Comparison of ENCODE assay signal across 19 cellular contexts in genomic region chr4:7666744-7667143, GRCh38.
DNase-seq lines count a peak whose midpoint lies in the region; ATAC-seq and TF ChIP-seq lines count a peak whose summit lies in the region.
"Had no signal": no experiment of that assay in that cellular context is flagged by ENCODE, and none has a peak within 500 bp of the region (broad histone marks: within the 10 kb centered on the region; RNA-seq: fewer than 3 reads in every experiment).

No MANE protein-coding gene starts in this region.

- H3K4me1 Mint-ChIP-seq in progenitor cell of endocrine pancreas (ENCODE audit: low read depth) = peaks cover 5% of the 10 kb centered on the region
- H3K4me1 Mint-ChIP-seq: B cell had no signal

- no peak overlapping the region for H2BK12ac ChIP-seq in neuronal stem cell (ENCODE audit: low read length)

- H2AK5ac ChIP-seq in neuronal stem cell (ENCODE audit: low read depth, low read length) = no peak overlapping the region

- no peak overlapping the region for H3K4me3 ChIP-seq in SK-N-SH (ENCODE audit: low read depth in 2 of 2, low read length in 1 of 2)
- H3K4me3 ChIP-seq in neuronal stem cell (ENCODE audit: low read length in 2 of 2) = no peak overlapping the region
- H3K4me3 ChIP-seq: A549; BLaER1 treated with 17β-estradiol and CSF1 and Interleukin-3, amounts not matched to agents 10 nM and 100 nM had no signal

- peaks cover 15% of the 10 kb centered on the region for H3K27me3 Mint-ChIP-seq in progenitor cell of endocrine pancreas
- H3K27me3 Mint-ChIP-seq: B cell; CD4-positive, alpha-beta T cell had no signal

- H3K79me1 ChIP-seq in neuronal stem cell (ENCODE audit: low read depth, low read length) = peaks cover 1% of the 10 kb centered on the region

- ATAC-seq in SK-N-SH treated with all-trans-retinoic acid at 6 μM for 48 hours = no peak
- no peak for ATAC-seq in GM19035 (IDR thresholded peaks at IDR 0.05; ENCODE audit: unreplicated experiment)
- no peak for ATAC-seq in HG03095 (IDR thresholded peaks at IDR 0.05; ENCODE audit: unreplicated experiment)
- ATAC-seq: A549; CD8-positive, alpha-beta T cell had no signal

- peaks cover 5% of the 10 kb centered on the region for H3K36me3 Mint-ChIP-seq in progenitor cell of endocrine pancreas (ENCODE audit: insufficient read depth)
- H3K36me3 Mint-ChIP-seq: CD8-positive, alpha-beta T cell had no signal

- no peak for TF ChIP-seq RAD21 in SK-N-SH (IDR thresholded peaks at IDR 0.05; ENCODE audit: low read length)

- H3K18ac ChIP-seq in neuronal stem cell (ENCODE audit: low read length) = no peak overlapping the region

- H3K9ac ChIP-seq in SK-N-SH (no peak overlapping the region), neuronal stem cell (ENCODE audit: low read depth, low read length, poor library complexity) (no peak overlapping the region)
- H3K9ac ChIP-seq: BLaER1 treated with 17β-estradiol and CSF1 and Interleukin-3, amounts not matched to agents 10 nM and 100 nM had no signal

- H3K4me2 ChIP-seq in SK-N-SH = no peak overlapping the region
- no peak overlapping the region for H3K4me2 ChIP-seq in neuronal stem cell (ENCODE audit: insufficient read depth, low read length, poor library complexity, severe bottlenecking)
- H3K4me2 ChIP-seq: A549; BLaER1 treated with 17β-estradiol and CSF1 and Interleukin-3, amounts not matched to agents 10 nM and 100 nM had no signal

- TF ChIP-seq EP300 in SK-N-SH (IDR thresholded peaks at IDR 0.05; ENCODE audit: borderline replicate concordance in 1 of 2, low read depth in 1 of 2, low read length in 1 of 2) = no peak

- no peaks in the 10 kb centered on the region for H3K9me3 ChIP-seq in SK-N-SH
- H3K9me3 ChIP-seq in neuronal stem cell (replicated peaks in 1 of 2; ENCODE audit: control insufficient read depth in 2 of 2, insufficient read depth in 1 of 2, low read depth in 1 of 2, low read length in 2 of 2) = peaks cover 0 to 3% of the 10 kb centered on the region in 2 donors
- H3K9me3 ChIP-seq: A549; BLaER1 treated with 17β-estradiol and CSF1 and Interleukin-3, amounts not matched to agents 10 nM and 100 nM; Caco-2 had no signal

- peak overlapping the region; percentile 43 for H3K27ac Mint-ChIP-seq in progenitor cell of endocrine pancreas
- H3K27ac Mint-ChIP-seq: B cell; CD4-positive, alpha-beta T cell; CD8-positive, alpha-beta T cell had no signal

- H3K4me1 ChIP-seq in SK-N-SH (ENCODE audit: control insufficient read depth in 1 of 2, insufficient read depth in 2 of 2, low read depth in 1 of 2, low read length in 1 of 2) (peaks cover 0 to 5% of the 10 kb centered on the region in 2 experiments; a peak in 1 of 4 replicates), neuronal stem cell (ENCODE audit: control insufficient read depth in 2 of 2, insufficient read depth in 1 of 2, low read depth in 1 of 2, low read length in 2 of 2) (peaks cover 0 to 7% of the 10 kb centered on the region in 2 donors)
- H3K4me1 ChIP-seq: A549, Caco-2 had no signal

- H3K9me2 ChIP-seq in SK-N-SH = no peaks in the 10 kb centered on the region

- H3K4me3 Mint-ChIP-seq in progenitor cell of endocrine pancreas (ENCODE audit: low read depth) = no peak overlapping the region
- H3K4me3 Mint-ChIP-seq: B cell; CD4-positive, alpha-beta T cell; CD8-positive, alpha-beta T cell had no signal

- H3K36me3 ChIP-seq in SK-N-SH (replicated peaks in 1 of 2; ENCODE audit: control insufficient read depth in 1 of 2, insufficient read depth in 2 of 2, low read length in 1 of 2) (no peaks in the 10 kb centered on the region), neuronal stem cell (replicated peaks in 1 of 2; ENCODE audit: control insufficient read depth in 2 of 2, insufficient read depth in 2 of 2, low read length in 2 of 2) (no peaks in the 10 kb centered on the region)

- DNase-seq in SK-N-SH = no peak
- no peak for DNase-seq in neuronal stem cell (ENCODE audit: low spot score)
- no peak for DNase-seq in progenitor cell of endocrine pancreas (ENCODE audit: low spot score, unreplicated experiment)
- no peak for DNase-seq in NCI-H2107 (lab: John Stamatoyannopoulos, UW)
- DNase-seq: AML-193; Caco-2; Calu3; CD4-positive, alpha-beta T cell; CD8-positive, alpha-beta T cell; DMS79 treated with DMSO at 0.1 percent for 48 hours; GF-D8 had no signal

- no peaks in the 10 kb centered on the region for H4K20me1 ChIP-seq in SK-N-SH (ENCODE audit: insufficient read depth)

- TF ChIP-seq CTCF in SK-N-SH (IDR thresholded peaks at IDR 0.05) = no peak
- TF ChIP-seq CTCF in progenitor cell of endocrine pancreas (IDR thresholded peaks at IDR 0.05; ENCODE audit: unreplicated experiment) = no peak

- peaks cover 11% of the 10 kb centered on the region for H3K9me3 Mint-ChIP-seq in progenitor cell of endocrine pancreas (ENCODE audit: low read depth)

- no peaks in the 10 kb centered on the region for H3K27me3 ChIP-seq in SK-N-SH (ENCODE audit: insufficient read depth)
- peaks cover 0 to 7% (median 0%) of the 10 kb centered on the region in 3 experiments for H3K27me3 ChIP-seq in neuronal stem cell (ENCODE audit: control insufficient read depth in 3 of 3, insufficient read depth in 3 of 3, low read depth in 1 of 3, low read length in 3 of 3)
- H3K27me3 ChIP-seq: BLaER1 treated with 17β-estradiol and CSF1 and Interleukin-3, amounts not matched to agents 10 nM and 100 nM had no signal

- H3K14ac ChIP-seq in neuronal stem cell (ENCODE audit: low read length) = no peak overlapping the region

- CTCF ChIA-PET in SK-N-SH (lab: Yijun Ruan, JAX) = interaction anchor here (1.0 to 1.8 kb wide), 2 partner anchors 12 to 13 kb away, joined by 3 to 4 read pairs; no protein-coding TSS in a partner anchor

- H2AFZ ChIP-seq in SK-N-SH (ENCODE audit: low read depth) = no peak overlapping the region
- no peak overlapping the region for H2AFZ ChIP-seq in neuronal stem cell (ENCODE audit: low read length)

- no peak overlapping the region for H2BK15ac ChIP-seq in neuronal stem cell (ENCODE audit: low read length)

- POLR2A ChIA-PET in SK-N-SH (lab: Yijun Ruan, JAX) = no interaction called here

- no peak overlapping the region for H3K23ac ChIP-seq in neuronal stem cell (ENCODE audit: low read depth, low read length, poor library complexity)

- no peaks in the 10 kb centered on the region for H3F3A ChIP-seq in SK-N-SH (replicated peaks; ENCODE audit: insufficient read depth)

- H2BK5ac ChIP-seq in neuronal stem cell (ENCODE audit: low read length) = peak overlapping the region; percentile 19

- no peak overlapping the region for H4K91ac ChIP-seq in neuronal stem cell (ENCODE audit: low read depth, low read length, poor library complexity)

- no peak overlapping the region for H4K8ac ChIP-seq in neuronal stem cell (ENCODE audit: low read depth, low read length)

- WGBS in SK-N-SH (ENCODE audit: low lambda C conversion rate) = 88% methylated on average over 4 of the region's 6 CpGs
- WGBS in neuronal stem cell (ENCODE audit: extremely low coverage in 2 of 2, insufficient read length in 2 of 2, insufficient replicate concordance in 1 of 2), 2 donors = no CpG with 5 or more reads among the region's 6 CpGs

- H3K27ac ChIP-seq in SK-N-SH (ENCODE audit: low read depth in 2 of 2, low read length in 1 of 2) = no peak overlapping the region
- no peak overlapping the region for H3K27ac ChIP-seq in neuronal stem cell (replicated peaks; ENCODE audit: low read length)
- H3K27ac ChIP-seq: 22Rv1; A549; BLaER1 treated with 17β-estradiol and CSF1 and Interleukin-3, amounts not matched to agents 10 nM and 100 nM; C4-2B had no signal

- no peaks in the 10 kb centered on the region for H3K79me2 ChIP-seq in SK-N-SH (ENCODE audit: insufficient read depth)

- no peak overlapping the region for H3K4ac ChIP-seq in neuronal stem cell (ENCODE audit: low read length)

- H2BK120ac ChIP-seq in neuronal stem cell (ENCODE audit: low read depth, low read length) = no peak overlapping the region

TF ChIP-seq in SK-N-SH treated with all-trans-retinoic acid at 6 μM for 48 hours, 23 proteins besides CTCF, POLR2A, EP300 and RAD21 (continues in another document):
- no peak for TF ChIP-seq OSR1 (CRISPR knock-in tag; IDR thresholded peaks at IDR 0.05)
- TF ChIP-seq ISL1 (CRISPR knock-in tag; IDR thresholded peaks at IDR 0.05) = no peak
- no peak for TF ChIP-seq CSRNP3 (CRISPR knock-in tag; IDR thresholded peaks at IDR 0.05)
- TF ChIP-seq ZFP3 (CRISPR knock-in tag; IDR thresholded peaks at IDR 0.05) = peak; percentile 93

TF ChIP-seq in SK-N-SH, 30 proteins besides CTCF, POLR2A, EP300 and RAD21 (continues in another document):
- TF ChIP-seq ELF1 (IDR thresholded peaks at IDR 0.05) (no peak), RCOR1 (IDR thresholded peaks at IDR 0.05; ENCODE audit: low read length) (no peak), TEAD4 (IDR thresholded peaks at IDR 0.05; ENCODE audit: borderline replicate concordance, insufficient read depth) (no peak), YY1 (IDR thresholded peaks at IDR 0.05; ENCODE audit: low read depth) (no peak), SIN3A (IDR thresholded peaks at IDR 0.05; ENCODE audit: borderline replicate concordance, low read depth, low read length) (no peak), USF2 (IDR thresholded peaks at IDR 0.05; ENCODE audit: borderline replicate concordance, low read depth, low read length) (no peak), EZH2phosphoT487 (IDR thresholded peaks at IDR 0.05; ENCODE audit: borderline replicate concordance, low read depth) (no peak), NRF1 (IDR thresholded peaks at IDR 0.05; ENCODE audit: low read depth, low read length) (no peak), NFIC (IDR thresholded peaks at IDR 0.05; ENCODE audit: borderline replicate concordance) (no peak)
